Comparison of ENCODE assay signal across 19 cellular contexts in the genomic region with DNA sequence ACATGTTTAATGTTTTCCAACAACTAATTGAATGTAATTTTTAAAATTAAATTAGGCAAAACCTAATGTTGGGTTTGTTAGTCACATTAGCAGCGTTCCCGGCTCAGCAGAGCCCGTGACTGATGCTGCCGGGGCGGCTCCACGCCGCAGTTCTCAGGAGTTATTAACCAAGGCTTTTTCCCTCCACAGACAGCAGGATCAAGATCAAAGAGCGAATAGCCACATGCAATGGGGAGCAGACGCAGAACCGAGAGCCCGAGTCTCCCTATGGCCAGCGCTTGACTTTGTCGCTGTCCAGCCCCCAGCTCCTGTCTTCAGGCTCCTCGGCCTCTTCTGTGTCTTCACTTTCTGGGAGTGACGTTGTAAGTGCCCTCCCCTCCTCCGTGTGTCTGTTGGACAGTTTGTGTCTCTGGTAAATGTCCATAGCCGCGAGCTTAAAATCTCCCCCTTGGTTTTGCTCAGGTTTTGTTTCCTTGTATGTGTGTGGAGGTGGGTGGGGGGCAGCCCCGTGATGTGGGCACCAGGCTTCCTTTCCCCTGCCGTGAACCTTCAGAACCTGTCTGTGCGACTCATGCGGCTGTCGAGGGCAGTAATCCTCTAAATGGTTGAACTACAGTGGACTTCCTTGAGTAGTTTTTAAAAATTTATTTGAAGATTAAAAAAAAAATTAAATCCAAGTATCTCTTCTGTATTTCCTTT.
"Had no signal": no experiment of that assay in that cellular context is flagged by ENCODE, and none has a peak within 500 bp of the region (broad histone marks: within the 10 kb centered on the region; RNA-seq: fewer than 3 reads in every experiment).

No MANE protein-coding gene starts in this region.

- H3K27ac ChIP-seq: dorsolateral prefrontal cortex, heart right ventricle, right atrium auricular region, thoracic aorta, transverse colon had no signal

- ATAC-seq: esophagus mucosa; heart right ventricle; natural killer cell; stimulated activated effector memory CD8-positive, alpha-beta T cell treated with anti-CD3 and anti-CD28 coated beads, Interleukin-12 subunit alpha, Interleukin-12 subunit beta, amount 100 ng/mL, for 72 hours; stimulated activated naive CD8-positive, alpha-beta T cell treated with anti-CD3 and anti-CD28 coated beads, Interleukin-15, Interleukin-2, amounts not matched to agents 100 U/mL and 50 U/mL, for 24 hours had no signal

- H3K27ac Mint-ChIP-seq: mesothelial cell of epicardium; natural killer cell; stimulated activated effector memory CD8-positive, alpha-beta T cell treated with anti-CD3 and anti-CD28 coated beads, Interleukin-12 subunit alpha, Interleukin-12 subunit beta, amount 100 ng/mL, for 72 hours had no signal

- H3K27me3 ChIP-seq: dorsolateral prefrontal cortex, heart right ventricle, right atrium auricular region, transverse colon had no signal

- H3K9me3 ChIP-seq: heart right ventricle, right atrium auricular region, thoracic aorta, transverse colon had no signal

- H3K4me3 Mint-ChIP-seq: mesothelial cell of epicardium; natural killer cell; neural crest cell; stimulated activated effector memory CD8-positive, alpha-beta T cell treated with anti-CD3 and anti-CD28 coated beads, Interleukin-12 subunit alpha, Interleukin-12 subunit beta, amount 100 ng/mL, for 72 hours had no signal

- H3K9me3 Mint-ChIP-seq: mesothelial cell of epicardium; natural killer cell; neural crest cell; stimulated activated effector memory CD8-positive, alpha-beta T cell treated with anti-CD3 and anti-CD28 coated beads, Interleukin-12 subunit alpha, Interleukin-12 subunit beta, amount 100 ng/mL, for 72 hours had no signal

- DNase-seq: cortex of kidney; effector CD8-positive, alpha-beta T cell; heart right ventricle; hypothalamus; kidney glomerular epithelial cell; mammary epithelial cell; natural killer cell; stimulated activated CD4-positive, alpha-beta T cell treated with anti-CD3 and anti-CD28 coated beads, Interleukin-4, amount 100 ng/mL, for 1 hour; stimulated activated CD8-positive, alpha-beta memory T cell treated with anti-CD3 and anti-CD28 coated beads, Interleukin-4, amount 100 ng/mL, for 48 hours; stimulated activated naive CD8-positive, alpha-beta T cell treated with anti-CD3 and anti-CD28 coated beads, Interleukin-15, Interleukin-2, amounts not matched to agents 100 U/mL and 50 U/mL, for 24 hours; transverse colon had no signal

- H3K4me3 ChIP-seq: dorsolateral prefrontal cortex, heart right ventricle, right atrium auricular region, smooth muscle cell, thoracic aorta, transverse colon had no signal

- H3K4me2 ChIP-seq: smooth muscle cell had no signal

- H3K4me1 Mint-ChIP-seq: mesothelial cell of epicardium, neural crest cell had no signal
